Comparison of ENCODE assay signal across 1 cellular context in genomic region chr12:574475-575128, GRCh38.
A peak's percentile ranks its signal among the peaks of the same experiment; 100 is the strongest.
TF ChIP-seq lines count a peak whose summit lies in the region.

No MANE protein-coding gene starts in this region.

TF ChIP-seq in HepG2, 621 proteins besides CTCF, POLR2A, EP300 and RAD21 (continued from another document):
- TF ChIP-seq TFE3 (CRISPR knock-in tag; IDR thresholded peaks at IDR 0.05) (0 out of 2 replicates have a peak, but pooled peaks have one; percentile 14), RXRB (CRISPR knock-in tag; IDR thresholded peaks at IDR 0.05; ENCODE audit: borderline replicate concordance) (peak; percentile 49; the same call in 1 of the 2 replicates), SALL1 (CRISPR knock-in tag; IDR thresholded peaks at IDR 0.05) (0 out of 2 replicates have a peak, but pooled peaks have one; percentile 15), ATF4 (CRISPR knock-in tag; IDR thresholded peaks at IDR 0.05) (no peak), SOX13 (IDR thresholded peaks at IDR 0.05) (0 out of 2 replicates have a peak, but pooled peaks have one; percentile 50), SOX13 (CRISPR knock-in tag; conservative IDR thresholded peaks at IDR 0.05 in 1 of 2, IDR thresholded peaks at IDR 0.05 in 1 of 2) (peak in 1 of 2 experiments; percentile 55; a peak in 2 of 4 replicates), ZNF430 (CRISPR knock-in tag; IDR thresholded peaks at IDR 0.05) (no peak), CREM (IDR thresholded peaks at IDR 0.05) (peak; percentile 48; the same call in 1 of the 2 replicates), CREM (CRISPR knock-in tag; IDR thresholded peaks at IDR 0.05) (no peak), ZMAT5 (CRISPR knock-in tag; IDR thresholded peaks at IDR 0.05; ENCODE audit: borderline replicate concordance, low read depth) (no peak), BCL6 (CRISPR knock-in tag; IDR thresholded peaks at IDR 0.05) (peak; percentile 62), ZSCAN31 (CRISPR knock-in tag; IDR thresholded peaks at IDR 0.05; ENCODE audit: low read depth) (no peak), ETV5 (CRISPR knock-in tag; IDR thresholded peaks at IDR 0.05; ENCODE audit: borderline replicate concordance) (peak; percentile 31; the same call in 1 of the 2 replicates), GATAD2A (CRISPR knock-in tag; IDR thresholded peaks at IDR 0.05) (peak; percentile 62), ZFX (CRISPR knock-in tag; IDR thresholded peaks at IDR 0.05; ENCODE audit: low read depth) (peak; percentile 14; the same call in 1 of the 2 replicates), IRF2 (CRISPR knock-in tag; IDR thresholded peaks at IDR 0.05) (no peak), MED1 (CRISPR knock-in tag; IDR thresholded peaks at IDR 0.05) (peak; percentile 68), ZMYM2 (CRISPR knock-in tag; IDR thresholded peaks at IDR 0.05) (0 out of 2 replicates have a peak, but pooled peaks have one; percentile 15), HMGA1 (CRISPR knock-in tag; conservative IDR thresholded peaks at IDR 0.05) (no peak), KAT2B (IDR thresholded peaks at IDR 0.05; ENCODE audit: borderline replicate concordance, low read depth, low read length) (peak; percentile 11; the same call in 1 of the 2 replicates), SAP130 (CRISPR knock-in tag; IDR thresholded peaks at IDR 0.05; ENCODE audit: low read depth) (peak; percentile 64), ZNF800 (CRISPR knock-in tag; IDR thresholded peaks at IDR 0.05) (no peak), PPARG (CRISPR knock-in tag; conservative IDR thresholded peaks at IDR 0.05) (0 out of 2 replicates have a peak, but pooled peaks have one; percentile 12), BHLHE40 (IDR thresholded peaks at IDR 0.05; ENCODE audit: low read length) (peak; percentile 33; the same call in 1 of the 2 replicates)
TF ChIP-seq in HepG2: peak in this region for 40.
